Comparison of ENCODE assay signal across 8 cellular contexts in the genomic region with DNA sequence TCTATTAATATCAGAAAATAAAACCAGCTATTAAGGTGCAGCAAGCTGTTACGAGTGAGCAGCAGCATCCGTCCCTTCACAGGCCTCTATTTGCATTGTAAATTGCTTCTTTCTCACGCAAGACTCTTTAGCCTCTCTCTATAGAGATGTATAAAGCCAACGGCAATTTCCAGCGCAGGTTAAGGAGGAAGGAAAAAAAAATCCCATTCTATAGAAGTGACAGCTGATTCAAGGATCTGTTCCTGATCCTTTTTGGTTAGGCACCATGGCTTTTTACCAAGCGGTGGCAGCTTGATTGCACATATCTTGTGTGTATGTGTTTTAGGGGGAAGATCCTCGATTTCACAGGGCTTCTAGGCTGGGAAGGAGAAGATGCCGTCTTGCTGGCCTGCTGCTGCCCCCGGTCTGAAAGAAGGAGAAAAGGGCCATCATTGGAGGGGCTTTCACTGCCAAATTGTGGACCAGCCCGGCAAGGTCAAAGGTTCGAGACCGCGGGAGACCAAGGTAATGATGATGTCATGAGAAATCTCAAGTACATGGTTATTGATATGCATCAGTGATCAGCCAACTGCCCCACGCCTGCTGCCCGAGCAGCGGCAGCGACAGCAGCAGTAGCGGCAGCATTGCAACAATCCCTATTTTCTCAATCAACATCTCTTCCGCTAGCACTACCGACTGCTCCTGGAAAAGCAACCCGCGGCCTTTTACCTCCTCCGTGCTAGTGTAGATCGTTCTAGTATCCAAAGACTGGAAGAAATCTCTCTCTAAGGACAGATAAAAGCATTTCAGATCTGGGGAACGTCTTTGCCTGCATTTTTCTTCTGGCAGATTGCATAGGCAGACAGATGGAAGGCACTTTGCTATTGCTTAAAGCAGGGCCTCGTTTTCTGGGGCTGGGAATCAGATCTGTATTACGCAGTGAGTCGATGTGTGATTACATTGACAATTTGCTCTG.
DNase-seq lines count a peak whose midpoint lies in the region; ATAC-seq and TF ChIP-seq lines count a peak whose summit lies in the region.

No MANE protein-coding gene starts in this region.

- no peaks in the 10 kb centered on the region for H3K79me2 ChIP-seq in trophoblast cell (ENCODE audit: control insufficient read depth, insufficient read depth, low read length, poor library complexity)

- H4K91ac ChIP-seq in trophoblast cell (ENCODE audit: low read depth, low read length): no peak overlapping the region

- H3K18ac ChIP-seq in trophoblast cell (ENCODE audit: low read length): no peak overlapping the region

- peaks cover 45% of the 10 kb centered on the region for H3K27me3 ChIP-seq in trophoblast cell (ENCODE audit: insufficient read depth, low read length)

- H3K36me3 Mint-ChIP-seq in natural killer cell treated with Interleukin-12 subunit alpha and Interleukin-12 subunit beta and Interleukin-15 and Interleukin-18, amount 100 ng/mL, for 72 hours: peaks cover 12% of the 10 kb centered on the region

- no peak overlapping the region for H4K8ac ChIP-seq in trophoblast cell (ENCODE audit: low read depth, low read length)

- no peak overlapping the region for H3K23ac ChIP-seq in trophoblast cell (ENCODE audit: low read length)

- no peak overlapping the region for H2BK12ac ChIP-seq in trophoblast cell (ENCODE audit: low read length)

- peak overlapping the region; percentile 88 for H3K4me3 Mint-ChIP-seq in natural killer cell treated with Interleukin-12 subunit alpha and Interleukin-12 subunit beta and Interleukin-15 and Interleukin-18, amount 100 ng/mL, for 72 hours

- in situ Hi-C loops in astrocyte of the spinal cord (cut with HindIII; ENCODE audit: low sequenced_read_pairs): loop anchor here (10.0 kb wide), 1 partner anchor 883 kb away; no protein-coding TSS in a partner anchor

- no peak overlapping the region for H2BK5ac ChIP-seq in trophoblast cell (ENCODE audit: low read depth, low read length, poor library complexity)

- H3K9me3 ChIP-seq in trophoblast cell (ENCODE audit: insufficient read depth, low read depth, low read length): no peaks in the 10 kb centered on the region

- H3K9ac ChIP-seq in trophoblast cell (ENCODE audit: low read length): no peak overlapping the region

- no peaks in the 10 kb centered on the region for H3K36me3 ChIP-seq in trophoblast cell (ENCODE audit: control insufficient read depth in 1 of 2, insufficient read depth in 2 of 2, low read length in 2 of 2)

- no peaks in the 10 kb centered on the region for H3K4me1 ChIP-seq in trophoblast cell (ENCODE audit: control insufficient read depth in 1 of 2, insufficient read depth in 2 of 2, low read length in 2 of 2)

- ATAC-seq in GM18498 (IDR thresholded peaks at IDR 0.05; ENCODE audit: unreplicated experiment) (peak; percentile 80), GM21529 (IDR thresholded peaks at IDR 0.05; ENCODE audit: unreplicated experiment) (peak; percentile 73)
- no peak for ATAC-seq in natural killer cell treated with Interleukin-12 subunit alpha and Interleukin-12 subunit beta and Interleukin-15 and Interleukin-18, amount 100 ng/mL, for 72 hours

- H3K4me1 Mint-ChIP-seq in natural killer cell treated with Interleukin-12 subunit alpha and Interleukin-12 subunit beta and Interleukin-15 and Interleukin-18, amount 100 ng/mL, for 72 hours (ENCODE audit: low read depth in 2 of 2): peaks cover 22 to 24% of the 10 kb centered on the region in 2 donors

- no peaks in the 10 kb centered on the region for H3K79me1 ChIP-seq in trophoblast cell (ENCODE audit: low read length)

- H2AFZ ChIP-seq in trophoblast cell (ENCODE audit: insufficient read depth, low read length, poor library complexity): no peak overlapping the region

- H2AK5ac ChIP-seq in trophoblast cell (ENCODE audit: low read length): no peak overlapping the region

- H4K12ac ChIP-seq in trophoblast cell (ENCODE audit: low read depth, low read length): no peak overlapping the region

- no peak overlapping the region for H3K27ac Mint-ChIP-seq in natural killer cell treated with Interleukin-12 subunit alpha and Interleukin-12 subunit beta and Interleukin-15 and Interleukin-18, amount 100 ng/mL, for 72 hours

- WGBS in trophoblast cell (ENCODE audit: extremely low coverage, insufficient coverage, insufficient read length): no CpG with 5 or more reads among the region's 28 CpGs

- no peaks in the 10 kb centered on the region for H3K9me3 Mint-ChIP-seq in natural killer cell treated with Interleukin-12 subunit alpha and Interleukin-12 subunit beta and Interleukin-15 and Interleukin-18, amount 100 ng/mL, for 72 hours

- no peak for TF ChIP-seq CTCF in astrocyte of the spinal cord (IDR thresholded peaks at IDR 0.05; ENCODE audit: low read depth, low read length)

- H3K4me2 ChIP-seq in trophoblast cell (ENCODE audit: low read length): no peak overlapping the region

- H3K4me3 ChIP-seq in Jurkat, Clone E6-1 (ENCODE audit: low read length): peak overlapping the region; percentile 51
- H3K4me3 ChIP-seq in astrocyte of the spinal cord (ENCODE audit: low read depth, low read length) (peak overlapping the region; percentile 47), trophoblast cell (ENCODE audit: low read depth, low read length) (no peak overlapping the region)

- DNase-seq in Jurkat, Clone E6-1 (ENCODE audit: low read depth, low spot score): no peak
- DNase-seq in astrocyte of the spinal cord (ENCODE audit: low read depth, low spot score) (peak; percentile 75), HuH-7 (ENCODE audit: low spot score) (no peak), trophoblast cell (no peak), kidney glomerular epithelial cell (lab: John Stamatoyannopoulos, UW) (no peak)
- DNase-seq in natural killer cell treated with Interleukin-12 subunit alpha and Interleukin-12 subunit beta and Interleukin-15 and Interleukin-18, amount 100 ng/mL, for 72 hours (ENCODE audit: low spot score): no peak

- no peak overlapping the region for H3K14ac ChIP-seq in trophoblast cell (ENCODE audit: low read length)

- H2BK120ac ChIP-seq in trophoblast cell (ENCODE audit: insufficient read depth, low read length, poor library complexity): no peak overlapping the region

- H3K4ac ChIP-seq in trophoblast cell (ENCODE audit: low read depth, low read length): no peak overlapping the region

- H3K27ac ChIP-seq in trophoblast cell (ENCODE audit: low read depth, low read length): no peak overlapping the region

- peaks cover 60 to 93% of the 10 kb centered on the region in 2 donors for H3K27me3 Mint-ChIP-seq in natural killer cell treated with Interleukin-12 subunit alpha and Interleukin-12 subunit beta and Interleukin-15 and Interleukin-18, amount 100 ng/mL, for 72 hours

Comparison
In these comparisons a context has a peak if more than half of its experiments do, and no peak if none do; other contexts are left out.
1. ATAC-seq: peak in GM18498 (single experiment) and GM21529 (single experiment); none in natural killer cell treated with Interleukin-12 subunit alpha and Interleukin-12 subunit beta and Interleukin-15 and Interleukin-18, amount 100 ng/mL, for 72 hours (0 of 2).